Comparison of ENCODE assay signal across 8 cellular contexts in genomic region chr17:11880714-11881113, GRCh38.
A peak's percentile ranks its signal among the peaks of the same experiment; 100 is the strongest.
DNase-seq lines count a peak whose midpoint lies in the region; ATAC-seq and TF ChIP-seq lines count a peak whose summit lies in the region.
"Had no signal": no experiment of that assay in that cellular context is flagged by ENCODE, and none has a peak within 500 bp of the region (broad histone marks: within the 10 kb centered on the region; RNA-seq: fewer than 3 reads in every experiment).

No MANE protein-coding gene starts in this region.

- H3K4me2 ChIP-seq in GM23338, result no peak overlapping the region

- no peaks in the 10 kb centered on the region for H4K20me1 ChIP-seq in GM23338 (replicated peaks; ENCODE audit: insufficient read depth)

- H3K4me1 ChIP-seq in GM23338 (ENCODE audit: insufficient read depth), result no peaks in the 10 kb centered on the region

- DNase-seq in GM23338 (ENCODE audit: low spot score) (no peak), NCI-H128 (lab: John Stamatoyannopoulos, UW; ENCODE audit: unreplicated experiment) (peak; percentile 0), dermis blood vessel endothelial cell (peak; percentile 64), progenitor cell of endocrine pancreas (ENCODE audit: low spot score, unreplicated experiment) (no peak), EL (no peak), activated gamma-delta T cell (lab: John Stamatoyannopoulos, UW) (no peak)
- DNase-seq: T1000 had no signal

- no peaks in the 10 kb centered on the region for H3K79me2 ChIP-seq in GM23338 (replicated peaks; ENCODE audit: insufficient read depth)

- no peak overlapping the region for H2AFZ ChIP-seq in GM23338

- H3K27me3 ChIP-seq in GM23338 (ENCODE audit: insufficient read depth), result no peaks in the 10 kb centered on the region; the same call in 1 of the 2 replicates

- H3K4me1 Mint-ChIP-seq in GM23338 (no peaks in the 10 kb centered on the region), progenitor cell of endocrine pancreas (ENCODE audit: low read depth) (peaks cover 3% of the 10 kb centered on the region)

- H3K27ac ChIP-seq in GM23338 (ENCODE audit: low read depth), result no peak overlapping the region

- TF ChIP-seq CTCF in GM23338 (conservative IDR thresholded peaks at IDR 0.05; ENCODE audit: low read depth in 2 of 2) (peak; percentile 14 to 15; a peak in 2 of 4 replicates), progenitor cell of endocrine pancreas (IDR thresholded peaks at IDR 0.05; ENCODE audit: unreplicated experiment) (peak; percentile 52)

- H3K36me3 ChIP-seq in GM23338 (ENCODE audit: insufficient read depth), result no peaks in the 10 kb centered on the region

- H3K27ac Mint-ChIP-seq in GM23338, result no peak overlapping the region
- H3K27ac Mint-ChIP-seq in progenitor cell of endocrine pancreas, result no peak overlapping the region

- H3K27me3 Mint-ChIP-seq in GM23338 (ENCODE audit: insufficient read depth, low read depth, poor library complexity) (peaks cover 8% of the 10 kb centered on the region), progenitor cell of endocrine pancreas (no peaks in the 10 kb centered on the region)

- no peaks in the 10 kb centered on the region for H3F3A ChIP-seq in GM23338 (replicated peaks; ENCODE audit: low read depth)

- H3K4me3 Mint-ChIP-seq in GM23338 (no peak overlapping the region), progenitor cell of endocrine pancreas (ENCODE audit: low read depth) (no peak overlapping the region)

- no peak overlapping the region for H3K4me3 ChIP-seq in GM23338

- H3K9me3 Mint-ChIP-seq in GM23338 (peaks cover 86% of the 10 kb centered on the region), progenitor cell of endocrine pancreas (ENCODE audit: low read depth) (no peaks in the 10 kb centered on the region)

- no peaks in the 10 kb centered on the region for H3K9me2 ChIP-seq in GM23338 (ENCODE audit: insufficient read depth)

- no peak for ATAC-seq in GM23338
- ATAC-seq in HG02885 (IDR thresholded peaks at IDR 0.05; ENCODE audit: poor library complexity, unreplicated experiment), result no peak

- H3K36me3 Mint-ChIP-seq in GM23338 (ENCODE audit: low read depth) (peaks cover 35% of the 10 kb centered on the region), progenitor cell of endocrine pancreas (ENCODE audit: insufficient read depth) (no peaks in the 10 kb centered on the region)

TF ChIP-seq in GM23338, 12 proteins besides CTCF, POLR2A, EP300 and RAD21:
- TF ChIP-seq CREB1 (CRISPR knock-in tag; IDR thresholded peaks at IDR 0.05; ENCODE audit: low read depth), result no peak
- TF ChIP-seq STAT1 (IDR thresholded peaks at IDR 0.05; ENCODE audit: unreplicated experiment), result no peak
- no peak for TF ChIP-seq ZNF462 (CRISPR knock-in tag; IDR thresholded peaks at IDR 0.05)
- no peak for TF ChIP-seq POLR2AphosphoS5 (IDR thresholded peaks at IDR 0.05; ENCODE audit: low read depth)
- TF ChIP-seq ZNF114 (CRISPR knock-in tag; IDR thresholded peaks at IDR 0.05), result no peak

Comparison
In these comparisons a context has a peak if more than half of its experiments do, and no peak if none do; other contexts are left out.
1. DNase-seq: peak in NCI-H128 (single experiment) and dermis blood vessel endothelial cell (single experiment); none in GM23338 (single experiment), progenitor cell of endocrine pancreas (single experiment), EL (single experiment) and activated gamma-delta T cell (single experiment).